Comparison of ENCODE assay signal across 8 cellular contexts in the genomic region with DNA sequence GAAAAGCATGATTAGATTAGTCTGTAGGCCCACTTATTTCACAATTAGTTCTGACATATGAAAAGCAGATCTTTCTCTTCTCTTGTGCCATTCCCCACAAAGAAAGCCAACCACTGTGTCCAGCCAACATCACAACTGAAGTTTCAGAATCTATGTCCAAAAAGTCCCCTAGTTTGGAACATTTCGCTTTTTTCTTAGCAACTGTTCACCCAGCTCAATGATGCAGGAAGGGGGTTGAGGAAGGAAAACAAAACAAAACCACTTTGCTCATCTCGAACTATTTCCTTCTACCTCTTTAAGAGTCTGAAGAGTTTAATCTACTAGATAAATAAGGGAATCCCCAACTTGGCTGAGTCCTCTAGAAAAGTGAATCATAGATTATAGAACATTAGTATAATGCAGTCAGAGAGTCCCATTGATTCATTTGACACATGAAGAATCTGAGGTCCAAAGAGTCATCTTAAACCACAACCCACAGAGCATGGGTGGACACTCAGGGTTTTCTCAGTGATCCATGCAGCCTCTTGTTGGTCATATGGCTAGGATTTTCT.
A peak's percentile ranks its signal among the peaks of the same experiment; 100 is the strongest.
DNase-seq lines count a peak whose midpoint lies in the region; ATAC-seq and TF ChIP-seq lines count a peak whose summit lies in the region.

No MANE protein-coding gene starts in this region.

- H3K27me3 Mint-ChIP-seq in CD8-positive, alpha-beta memory T cell: peaks cover 0 to 1% of the 10 kb centered on the region in 2 donors
- no peaks in the 10 kb centered on the region for H3K27me3 Mint-ChIP-seq in activated naive CD4-positive, alpha-beta T cell treated with anti-CD3 and anti-CD28 coated beads, Interleukin-2, amount 10 ng/mL, durations not matched to agents 7 days and 5 days

- ATAC-seq in GM19463 (IDR thresholded peaks at IDR 0.05; ENCODE audit: unreplicated experiment) (peak; percentile 49), HG03469 (IDR thresholded peaks at IDR 0.05; ENCODE audit: unreplicated experiment) (peak; percentile 42)

- CTCF ChIA-PET in CD8-positive, alpha-beta memory T cell (lab: Charles Lee): interaction anchor here (2.8 kb wide), 1 partner anchor 132 kb away, joined by 7 read pairs; no protein-coding TSS in a partner anchor
- CTCF ChIA-PET in activated naive CD4-positive, alpha-beta T cell treated with anti-CD3 and anti-CD28 coated beads, Interleukin-2, amount 10 ng/mL, durations not matched to agents 7 days and 5 days (lab: Charles Lee): interaction anchor here (1.4 to 3.8 kb wide), 4 partner anchors 61 to 132 kb away, joined by 4 to 21 read pairs (median 10); no protein-coding TSS in a partner anchor
- CTCF ChIA-PET in HEK293T (lab: Yijun Ruan, JAX): no interaction called here

- H3K4me3 ChIP-seq in CD8-positive, alpha-beta memory T cell (ENCODE audit: low read length): no peak overlapping the region
- no peak overlapping the region for H3K4me3 ChIP-seq in kidney epithelial cell (ENCODE audit: low read depth, low read length)

- peaks cover 18 to 42% (median 19%) of the 10 kb centered on the region in 3 donors for H3K36me3 Mint-ChIP-seq in CD8-positive, alpha-beta memory T cell
- H3K36me3 Mint-ChIP-seq in activated naive CD4-positive, alpha-beta T cell treated with anti-CD3 and anti-CD28 coated beads, Interleukin-2, amount 10 ng/mL, durations not matched to agents 7 days and 5 days: peaks cover 46% of the 10 kb centered on the region

- peak in 1 of 5 donors; percentile 36 for DNase-seq in CD8-positive, alpha-beta memory T cell
- DNase-seq in activated naive CD4-positive, alpha-beta T cell treated with anti-CD3 and anti-CD28 coated beads, Interleukin-2, amount 10 ng/mL, durations not matched to agents 7 days and 5 days: no peak
- DNase-seq in kidney epithelial cell (ENCODE audit: low read depth) (peak; percentile 71), NCI-H510A treated with DMSO at 0.1 percent for 48 hours (lab: John Stamatoyannopoulos, UW) (no peak), HEK293T (ENCODE audit: extremely low spot score) (no peak), DMS79 treated with DMSO at 0.1 percent for 48 hours (lab: John Stamatoyannopoulos, UW) (no peak)

- POLR2A ChIA-PET in CD8-positive, alpha-beta memory T cell (lab: Charles Lee): interaction anchor here (0.5 to 1.0 kb wide), 3 partner anchors 39 to 955 kb away, joined by 3 read pairs; no protein-coding TSS in a partner anchor
- POLR2A ChIA-PET in HEK293T (lab: Yijun Ruan, JAX): no interaction called here

- peak overlapping the region; percentile 91 to 99 (median 96) for H3K27ac Mint-ChIP-seq in CD8-positive, alpha-beta memory T cell
- peak overlapping the region; percentile 86 for H3K27ac Mint-ChIP-seq in activated naive CD4-positive, alpha-beta T cell treated with anti-CD3 and anti-CD28 coated beads, Interleukin-2, amount 10 ng/mL, durations not matched to agents 7 days and 5 days

- H3K9me3 Mint-ChIP-seq in CD8-positive, alpha-beta memory T cell: no peaks in the 10 kb centered on the region
- no peaks in the 10 kb centered on the region for H3K9me3 Mint-ChIP-seq in activated naive CD4-positive, alpha-beta T cell treated with anti-CD3 and anti-CD28 coated beads, Interleukin-2, amount 10 ng/mL, durations not matched to agents 7 days and 5 days

- peak overlapping the region; percentile 60 to 86 (median 72) for H3K4me3 Mint-ChIP-seq in CD8-positive, alpha-beta memory T cell
- peak overlapping the region; percentile 24 for H3K4me3 Mint-ChIP-seq in activated naive CD4-positive, alpha-beta T cell treated with anti-CD3 and anti-CD28 coated beads, Interleukin-2, amount 10 ng/mL, durations not matched to agents 7 days and 5 days

- peaks cover 55% of the 10 kb centered on the region for H3K4me1 ChIP-seq in CD8-positive, alpha-beta memory T cell (ENCODE audit: insufficient read depth, low read length)

- no peaks in the 10 kb centered on the region for H3K9me3 ChIP-seq in CD8-positive, alpha-beta memory T cell (ENCODE audit: low read length)

- no peak overlapping the region for H3K27ac ChIP-seq in CD8-positive, alpha-beta memory T cell (ENCODE audit: low read depth, low read length)

- no peak for TF ChIP-seq CTCF in kidney epithelial cell (IDR thresholded peaks at IDR 0.05; ENCODE audit: insufficient read depth, low read length, poor library complexity, severe bottlenecking)

- H3K27me3 ChIP-seq in CD8-positive, alpha-beta memory T cell (ENCODE audit: insufficient read depth, low read length, poor library complexity, severe bottlenecking): no peaks in the 10 kb centered on the region
- no peaks in the 10 kb centered on the region for H3K27me3 ChIP-seq in kidney epithelial cell (ENCODE audit: control insufficient read depth, insufficient read depth, low read length)

- H3K4me1 Mint-ChIP-seq in CD8-positive, alpha-beta memory T cell: peaks cover 59 to 68% (median 68%) of the 10 kb centered on the region in 3 donors
- peaks cover 58% of the 10 kb centered on the region for H3K4me1 Mint-ChIP-seq in activated naive CD4-positive, alpha-beta T cell treated with anti-CD3 and anti-CD28 coated beads, Interleukin-2, amount 10 ng/mL, durations not matched to agents 7 days and 5 days

- peaks cover 13% of the 10 kb centered on the region for H3K36me3 ChIP-seq in CD8-positive, alpha-beta memory T cell (ENCODE audit: insufficient read depth, low read length)
- H3K36me3 ChIP-seq in kidney epithelial cell (ENCODE audit: control insufficient read depth, insufficient read depth, low read length): no peaks in the 10 kb centered on the region

TF ChIP-seq in HEK293T, 16 proteins besides CTCF, POLR2A, EP300 and RAD21:
- TF ChIP-seq HDGF (IDR thresholded peaks at IDR 0.05; ENCODE audit: borderline replicate concordance) (no peak), BHLHE40 (IDR thresholded peaks at IDR 0.05; ENCODE audit: borderline replicate concordance) (no peak), FOXM1 (IDR thresholded peaks at IDR 0.05; ENCODE audit: borderline replicate concordance) (no peak), FOXK2 (IDR thresholded peaks at IDR 0.05) (no peak), L3MBTL2 (conservative IDR thresholded peaks at IDR 0.05) (no peak), LEF1 (IDR thresholded peaks at IDR 0.05; ENCODE audit: borderline replicate concordance) (no peak)
- TF ChIP-seq, protein P1, sequence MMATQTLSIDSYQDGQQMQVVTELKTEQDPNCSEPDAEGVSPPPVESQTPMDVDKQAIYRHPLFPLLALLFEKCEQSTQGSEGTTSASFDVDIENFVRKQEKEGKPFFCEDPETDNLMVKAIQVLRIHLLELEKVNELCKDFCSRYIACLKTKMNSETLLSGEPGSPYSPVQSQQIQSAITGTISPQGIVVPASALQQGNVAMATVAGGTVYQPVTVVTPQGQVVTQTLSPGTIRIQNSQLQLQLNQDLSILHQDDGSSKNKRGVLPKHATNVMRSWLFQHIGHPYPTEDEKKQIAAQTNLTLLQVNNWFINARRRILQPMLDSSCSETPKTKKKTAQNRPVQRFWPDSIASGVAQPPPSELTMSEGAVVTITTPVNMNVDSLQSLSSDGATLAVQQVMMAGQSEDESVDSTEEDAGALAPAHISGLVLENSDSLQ (IDR thresholded peaks at IDR 0.05): no peak
